Comparison of ENCODE assay signal across 1 cellular context in the genomic region with DNA sequence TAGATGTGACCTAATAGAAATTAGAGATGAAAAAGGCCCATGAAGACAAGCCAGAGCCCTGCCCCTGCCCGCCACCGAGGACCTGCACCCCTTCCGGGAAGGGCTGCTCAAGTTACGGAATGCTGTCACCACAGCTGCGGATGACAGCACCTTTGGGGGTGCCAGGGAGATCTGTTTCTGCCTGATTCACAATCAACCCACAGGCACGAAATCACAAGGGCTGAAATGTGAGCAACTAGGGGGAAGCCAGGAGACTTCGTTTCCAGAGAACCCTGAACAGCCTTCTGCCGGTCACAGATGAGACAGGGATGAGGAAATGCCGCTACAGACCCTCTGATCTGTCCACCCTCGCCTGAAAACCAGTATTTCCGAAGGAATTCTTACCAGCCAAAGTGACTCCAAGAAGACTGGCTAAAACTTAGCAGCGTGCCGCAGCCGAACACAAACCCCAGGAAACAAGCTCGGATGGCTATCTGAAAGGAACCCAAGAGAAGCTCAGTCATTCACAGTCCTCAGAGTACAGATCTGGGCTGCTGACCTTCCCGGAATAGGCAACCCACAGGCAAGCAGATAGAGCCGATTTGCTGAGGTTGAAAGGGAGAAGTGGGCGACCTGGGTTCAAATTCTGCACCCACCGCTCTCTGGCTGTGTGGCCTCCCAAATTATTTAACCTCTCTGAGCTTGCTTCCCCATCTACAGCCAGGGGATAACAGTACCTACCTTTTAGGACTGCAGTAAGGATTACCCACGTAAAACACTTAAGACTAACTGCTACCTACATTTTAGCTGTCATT.
TF ChIP-seq lines count a peak whose summit lies in the region.

No MANE protein-coding gene starts in this region.

TF ChIP-seq in SK-N-SH, 30 proteins besides CTCF, POLR2A, EP300 and RAD21 (continued from another document):
- TF ChIP-seq REST (IDR thresholded peaks at IDR 0.05; ENCODE audit: low read depth, low read length) (no peak), TAF1 (IDR thresholded peaks at IDR 0.05; ENCODE audit: borderline replicate concordance, low read depth, low read length) (no peak)
